In genomic region chr2:39434233-39434897, GRCh38 we compare ENCODE assay signal across 1 cellular context.
TF ChIP-seq lines count a peak whose summit lies in the region.

No MANE protein-coding gene starts in this region.

TF ChIP-seq in HepG2, 621 proteins besides CTCF, POLR2A, EP300 and RAD21 (continued from another document):
- TF ChIP-seq CSRNP1 (CRISPR knock-in tag; IDR thresholded peaks at IDR 0.05) = no peak
- TF ChIP-seq CREB1 (IDR thresholded peaks at IDR 0.05) = no peak
- TF ChIP-seq CREB1 (CRISPR knock-in tag; IDR thresholded peaks at IDR 0.05) = no peak
- TF ChIP-seq DMAP1 (CRISPR knock-in tag; IDR thresholded peaks at IDR 0.05) = no peak
